Comparison of ENCODE assay signal across 14 cellular contexts in the genomic region with DNA sequence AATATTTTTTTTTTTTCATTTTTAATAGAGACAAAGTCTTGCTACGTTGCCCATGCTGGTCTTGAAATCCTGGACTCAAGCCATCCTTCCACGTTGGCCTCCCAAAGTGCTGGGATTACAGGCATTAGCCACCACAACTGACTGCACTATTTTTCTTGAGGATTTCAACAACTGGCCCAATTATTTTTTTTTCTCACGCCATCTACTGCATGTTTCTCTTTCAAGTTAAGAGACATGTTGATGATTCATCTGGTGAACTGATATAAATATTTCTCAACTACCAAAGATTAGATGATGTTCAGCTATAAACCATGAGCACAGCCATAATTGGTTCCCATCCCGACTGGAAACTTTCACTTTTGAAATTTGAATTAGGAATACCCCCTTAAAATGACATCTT.
DNase-seq lines count a peak whose midpoint lies in the region; ATAC-seq and TF ChIP-seq lines count a peak whose summit lies in the region.
"Had no signal": no experiment of that assay in that cellular context is flagged by ENCODE, and none has a peak within 500 bp of the region (broad histone marks: within the 10 kb centered on the region; RNA-seq: fewer than 3 reads in every experiment).

No MANE protein-coding gene starts in this region.

- no peaks in the 10 kb centered on the region for H3K4me1 ChIP-seq in IMR-90 (ENCODE audit: control insufficient read depth, insufficient read depth, low read length)
- H3K4me1 ChIP-seq in fibroblast of lung (ENCODE audit: control insufficient read depth, extremely low read depth, insufficient read depth, low read length), result no peaks in the 10 kb centered on the region

- no peak overlapping the region for H4K5ac ChIP-seq in IMR-90 (ENCODE audit: low read depth, low read length)

- no peak for TF ChIP-seq POLR2A in IMR-90 (IDR thresholded peaks at IDR 0.05; ENCODE audit: low read depth, low read length)

- H4K91ac ChIP-seq in IMR-90 (ENCODE audit: insufficient read depth, low read depth, low read length), result no peak overlapping the region

- H4K8ac ChIP-seq in IMR-90 (ENCODE audit: low read depth in 2 of 2, low read length in 2 of 2), result no peak overlapping the region

- H3K18ac ChIP-seq in IMR-90 (ENCODE audit: low read depth, low read length), result no peak overlapping the region

- H3K56ac ChIP-seq in IMR-90 (ENCODE audit: extremely low read depth, insufficient read depth, low read length), result no peak overlapping the region

- no peak overlapping the region for H2AFZ ChIP-seq in IMR-90 (replicated peaks; ENCODE audit: low read length, poor library complexity)
- H2AFZ ChIP-seq in fibroblast of lung (ENCODE audit: low read length), result no peak overlapping the region

- WGBS in IMR-90 (ENCODE audit: extremely low coverage in 2 of 2, insufficient read length in 1 of 2), 2 experiments, result no CpG with 5 or more reads among the region's 4 CpGs

- in situ Hi-C loops in IMR-90 (cut with MboI; ENCODE audit: low sequenced_read_pairs), result no loop called here

- no peak overlapping the region for H3K23ac ChIP-seq in IMR-90 (ENCODE audit: low read depth, low read length)

- H3K9ac ChIP-seq in IMR-90 (ENCODE audit: low read depth, low read length), result no peak overlapping the region
- H3K9ac ChIP-seq in fibroblast of lung (ENCODE audit: insufficient read depth, low read length), result no peak overlapping the region

- H3K4me3 ChIP-seq in IMR-90 (ENCODE audit: insufficient read depth, low read depth, low read length) (no peak overlapping the region), fibroblast of lung (replicated peaks in 1 of 4; ENCODE audit: control extremely low read depth in 1 of 4, insufficient read depth in 1 of 4, low read depth in 3 of 4, low read length in 4 of 4) (no peak overlapping the region)

- H3K79me1 ChIP-seq in IMR-90 (ENCODE audit: low read depth in 1 of 2, low read length in 2 of 2), result no peaks in the 10 kb centered on the region

- H3K4me2 ChIP-seq in IMR-90 (ENCODE audit: low read depth, low read length), result no peak overlapping the region; the same call in 1 of the 2 replicates
- H3K4me2 ChIP-seq in fibroblast of lung (ENCODE audit: extremely low read depth, insufficient read depth, low read length), result no peak overlapping the region

- BruUV-seq in IMR-90 (replicated peaks; lab: Mats Ljungman, UMichigan), result no TSS peak

- no peak for TF ChIP-seq RAD21 in IMR-90 (IDR thresholded peaks at IDR 0.05; ENCODE audit: low read length)

- H3K27me3 ChIP-seq in IMR-90 (ENCODE audit: control insufficient read depth, insufficient read depth, low read length), result no peaks in the 10 kb centered on the region
- no peaks in the 10 kb centered on the region for H3K27me3 ChIP-seq in fibroblast of lung (ENCODE audit: control insufficient read depth, insufficient read depth, low read length)

- H3K14ac ChIP-seq in IMR-90 (replicated peaks; ENCODE audit: low read depth, low read length), result no peak overlapping the region

- no peaks in the 10 kb centered on the region for H3K9me3 ChIP-seq in IMR-90 (ENCODE audit: control insufficient read depth, insufficient read depth, low read length)
- no peaks in the 10 kb centered on the region for H3K9me3 ChIP-seq in fibroblast of lung (ENCODE audit: control insufficient read depth, insufficient read depth, low read depth, low read length)

- dilution Hi-C loops in IMR-90 (cut with HindIII; ENCODE audit: low sequenced_read_pairs, unreplicated experiment), result no loop called here

- H2AK5ac ChIP-seq in IMR-90 (ENCODE audit: low read depth, low read length), result no peak overlapping the region

- TF ChIP-seq CTCF in IMR-90 (conservative IDR thresholded peaks at IDR 0.05; ENCODE audit: low read depth, low read length) (no peak), fibroblast of lung (conservative IDR thresholded peaks at IDR 0.05 in 1 of 2, IDR thresholded peaks at IDR 0.05 in 1 of 2; ENCODE audit: low read depth in 1 of 2, low read length in 2 of 2) (no peak)

- no peak overlapping the region for H2AK9ac ChIP-seq in IMR-90 (replicated peaks; ENCODE audit: low read depth, low read length, poor library complexity)

- no peak overlapping the region for H2BK15ac ChIP-seq in IMR-90 (ENCODE audit: low read depth, low read length)

- no peaks in the 10 kb centered on the region for H3K79me2 ChIP-seq in fibroblast of lung (ENCODE audit: control insufficient read depth, insufficient read depth, low read length)

- H3K27ac ChIP-seq in IMR-90 (ENCODE audit: insufficient read depth, low read length) (no peak overlapping the region), fibroblast of lung (ENCODE audit: insufficient read depth, low read length) (no peak overlapping the region)

- H2BK20ac ChIP-seq in IMR-90 (ENCODE audit: low read depth, low read length), result no peak overlapping the region

- POLR2A ChIA-PET in IMR-90 (lab: Charles Lee; ENCODE audit: unreplicated experiment), result no interaction called here

- H3K9me1 ChIP-seq in IMR-90 (ENCODE audit: insufficient read depth, low read length), result no peaks in the 10 kb centered on the region

- no peak overlapping the region for H2BK5ac ChIP-seq in IMR-90 (ENCODE audit: low read depth, low read length, poor library complexity, severe bottlenecking)

- H3K4ac ChIP-seq in IMR-90 (ENCODE audit: low read depth, low read length), result no peak overlapping the region

- DNase-seq in AG08396 (ENCODE audit: low spot score) (peak; percentile 2), IMR-90 (peak; percentile 1), fibroblast of lung (ENCODE audit: low read depth in 2 of 2) (peak; percentile 14 to 37), iris pigment epithelial cell (ENCODE audit: low read depth) (peak; percentile 44), H4 (ENCODE audit: low spot score) (no peak), left cardiac atrium (no peak)
- DNase-seq: 8988T; C1 segment of cervical spinal cord; Calu3; CD4-positive, alpha-beta T cell; DMS 273 treated with DMSO at 0.1 percent for 48 hours had no signal

- no peak overlapping the region for H2BK120ac ChIP-seq in IMR-90 (ENCODE audit: low read depth, low read length)

- H4K20me1 ChIP-seq in IMR-90 (ENCODE audit: insufficient read depth, low read length), result no peaks in the 10 kb centered on the region
- H4K20me1 ChIP-seq in fibroblast of lung (ENCODE audit: control insufficient read depth, extremely low read depth, insufficient read depth, low read length), result no peaks in the 10 kb centered on the region

- H3K36me3 ChIP-seq in IMR-90 (ENCODE audit: control insufficient read depth, insufficient read depth, low read length), result no peaks in the 10 kb centered on the region
- H3K36me3 ChIP-seq in fibroblast of lung (ENCODE audit: control insufficient read depth, insufficient read depth, low read length), result no peaks in the 10 kb centered on the region

- intact Hi-C loops in IMR-90 (cut with micrococcal nuclease), result no loop called here
- intact Hi-C loops in left cardiac atrium (cut with DNase I), result no loop called here

- CTCF ChIA-PET in IMR-90 (lab: Yijun Ruan, JAX), result no interaction called here

- no peak for ATAC-seq in IMR-90 (ENCODE audit: low read depth)
- no peak for ATAC-seq in HG03342 (IDR thresholded peaks at IDR 0.05; ENCODE audit: unreplicated experiment)
- ATAC-seq in left cardiac atrium, result no peak
- ATAC-seq in GM18861 (IDR thresholded peaks at IDR 0.05; ENCODE audit: unreplicated experiment), result no peak
- ATAC-seq: HCT116 had no signal

TF ChIP-seq in IMR-90, 13 proteins besides CTCF, POLR2A, EP300 and RAD21:
- TF ChIP-seq, protein P1, sequence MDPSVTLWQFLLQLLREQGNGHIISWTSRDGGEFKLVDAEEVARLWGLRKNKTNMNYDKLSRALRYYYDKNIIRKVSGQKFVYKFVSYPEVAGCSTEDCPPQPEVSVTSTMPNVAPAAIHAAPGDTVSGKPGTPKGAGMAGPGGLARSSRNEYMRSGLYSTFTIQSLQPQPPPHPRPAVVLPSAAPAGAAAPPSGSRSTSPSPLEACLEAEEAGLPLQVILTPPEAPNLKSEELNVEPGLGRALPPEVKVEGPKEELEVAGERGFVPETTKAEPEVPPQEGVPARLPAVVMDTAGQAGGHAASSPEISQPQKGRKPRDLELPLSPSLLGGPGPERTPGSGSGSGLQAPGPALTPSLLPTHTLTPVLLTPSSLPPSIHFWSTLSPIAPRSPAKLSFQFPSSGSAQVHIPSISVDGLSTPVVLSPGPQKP (IDR thresholded peaks at IDR 0.05; ENCODE audit: borderline replicate concordance, low read depth, low read length), result no peak
- TF ChIP-seq SMC3 (IDR thresholded peaks at IDR 0.05; ENCODE audit: low read depth, low read length) (no peak), FOS (IDR thresholded peaks at IDR 0.05; ENCODE audit: low read depth, low read length) (no peak), CHD1 (IDR thresholded peaks at IDR 0.05; ENCODE audit: low read depth, low read length) (no peak), RFX5 (IDR thresholded peaks at IDR 0.05; ENCODE audit: low read depth, low read length) (no peak), RCOR1 (IDR thresholded peaks at IDR 0.05; ENCODE audit: insufficient replicate concordance, low read length) (no peak), NFE2L2 (IDR thresholded peaks at IDR 0.05; ENCODE audit: low read depth, low read length) (no peak), MAFK (IDR thresholded peaks at IDR 0.05; ENCODE audit: low read depth, low read length) (no peak), BHLHE40 (IDR thresholded peaks at IDR 0.05; ENCODE audit: low read depth, low read length) (no peak), MAZ (IDR thresholded peaks at IDR 0.05; ENCODE audit: borderline replicate concordance, low read depth, low read length) (no peak), CEBPB (IDR thresholded peaks at IDR 0.05; ENCODE audit: low read depth, low read length) (no peak), MXI1 (IDR thresholded peaks at IDR 0.05; ENCODE audit: borderline replicate concordance, low read depth, low read length) (no peak)
- TF ChIP-seq, protein P2, sequence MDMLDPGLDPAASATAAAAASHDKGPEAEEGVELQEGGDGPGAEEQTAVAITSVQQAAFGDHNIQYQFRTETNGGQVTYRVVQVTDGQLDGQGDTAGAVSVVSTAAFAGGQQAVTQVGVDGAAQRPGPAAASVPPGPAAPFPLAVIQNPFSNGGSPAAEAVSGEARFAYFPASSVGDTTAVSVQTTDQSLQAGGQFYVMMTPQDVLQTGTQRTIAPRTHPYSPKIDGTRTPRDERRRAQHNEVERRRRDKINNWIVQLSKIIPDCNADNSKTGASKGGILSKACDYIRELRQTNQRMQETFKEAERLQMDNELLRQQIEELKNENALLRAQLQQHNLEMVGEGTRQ (IDR thresholded peaks at IDR 0.05; ENCODE audit: low read depth, low read length), result no peak

Comparison
In these comparisons a context has a peak if more than half of its experiments do, and no peak if none do; other contexts are left out.
1. DNase-seq: peak in AG08396 (single experiment), IMR-90 (single experiment), fibroblast of lung (2 of 2) and iris pigment epithelial cell (single experiment); none in H4 (single experiment) and left cardiac atrium (single experiment).